ENCODE assay signal across 16 cellular contexts in genomic region chr5:150377964-150378694, GRCh38. TPM values are rescaled to one million over a fixed set of nuclear protein-coding genes. Genes with fewer than 3 reads are reported as not detected.
DNase-seq lines count a peak whose midpoint lies in the region; ATAC-seq, FAIRE-seq and TF ChIP-seq lines count a peak whose summit lies in the region.
"Had no signal": no experiment of that assay in that cellular context is flagged by ENCODE, and none has a peak within 500 bp of the region (broad histone marks: within the 10 kb centered on the region; RNA-seq: fewer than 3 reads in every experiment).

No MANE protein-coding gene starts in this region.

- H3K36me3 ChIP-seq in GM23338 (ENCODE audit: insufficient read depth) (peaks cover 80% of the 10 kb centered on the region), brain microvascular endothelial cell (replicated peaks) (peaks cover 82% of the 10 kb centered on the region), left ventricle myocardium inferior (peaks cover 100% of the 10 kb centered on the region)

- no peaks in the 10 kb centered on the region for H3K79me2 ChIP-seq in GM23338 (replicated peaks; ENCODE audit: insufficient read depth)

- peaks cover 22% of the 10 kb centered on the region for H4K20me1 ChIP-seq in GM23338 (replicated peaks; ENCODE audit: insufficient read depth)

- no peak for TF ChIP-seq POLR2A in H54 (IDR thresholded peaks at IDR 0.05; ENCODE audit: low read depth, low read length)

- no peaks in the 10 kb centered on the region; the same call in 2 of the 3 replicates for H3K9me3 Mint-ChIP-seq in GM23338
- H3K9me3 Mint-ChIP-seq: dendritic cell treated with granulocyte-macrophage colony-stimulating factor and Interleukin-4, amounts not matched to agents 40 ng/mL and 50 ng/mL, for 4 days; stimulated activated naive CD8-positive, alpha-beta T cell treated with anti-CD3 and anti-CD28 coated beads, Interleukin-15, amount 100 ng/mL, for 72 hours had no signal

- TF ChIP-seq CTCF in GM23338 (conservative IDR thresholded peaks at IDR 0.05; ENCODE audit: low read depth in 2 of 2) (no peak), brain microvascular endothelial cell (IDR thresholded peaks at IDR 0.05; ENCODE audit: low read depth, low read length, missing control alignments) (no peak), left ventricle myocardium inferior (IDR thresholded peaks at IDR 0.05; ENCODE audit: borderline replicate concordance) (no peak)

- no peaks in the 10 kb centered on the region for H3K9me3 ChIP-seq in left ventricle myocardium inferior (replicated peaks)
- H3K9me3 ChIP-seq: spleen had no signal

- no peak overlapping the region for H2AFZ ChIP-seq in GM23338

- H3K36me3 Mint-ChIP-seq in GM23338 (ENCODE audit: low read depth): peaks cover 96% of the 10 kb centered on the region

- no peak overlapping the region for H3K4me3 ChIP-seq in GM23338
- no peak overlapping the region for H3K4me3 ChIP-seq in brain microvascular endothelial cell (ENCODE audit: low read depth, low read length)
- no peak overlapping the region for H3K4me3 ChIP-seq in left ventricle myocardium inferior
- H3K4me3 ChIP-seq: spleen had no signal

- no peak overlapping the region for H3K27ac Mint-ChIP-seq in GM23338
- H3K27ac Mint-ChIP-seq: dendritic cell treated with granulocyte-macrophage colony-stimulating factor and Interleukin-4, amounts not matched to agents 40 ng/mL and 50 ng/mL, for 4 days had no signal

- H3K4me1 ChIP-seq in GM23338 (ENCODE audit: insufficient read depth) (no peaks in the 10 kb centered on the region), left ventricle myocardium inferior (no peaks in the 10 kb centered on the region)

- H3K27me3 Mint-ChIP-seq in GM23338 (ENCODE audit: insufficient read depth, low read depth, poor library complexity): peaks cover 6% of the 10 kb centered on the region
- H3K27me3 Mint-ChIP-seq: dendritic cell treated with granulocyte-macrophage colony-stimulating factor and Interleukin-4, amounts not matched to agents 40 ng/mL and 50 ng/mL, for 4 days; stimulated activated naive CD8-positive, alpha-beta T cell treated with anti-CD3 and anti-CD28 coated beads, Interleukin-15, amount 100 ng/mL, for 72 hours had no signal

- H3K9me2 ChIP-seq in GM23338 (ENCODE audit: insufficient read depth): no peaks in the 10 kb centered on the region

- H3K4me1 Mint-ChIP-seq in GM23338: peaks cover 3% of the 10 kb centered on the region; the same call in 1 of the 3 replicates

- intact Hi-C loops in left ventricle myocardium inferior (cut with micrococcal nuclease): no loop called here

- DNase-seq in A172 (ENCODE audit: low spot score) (peak; percentile 82), GM23338 (ENCODE audit: low spot score) (no peak), brain microvascular endothelial cell (peak; percentile 75), left kidney (ENCODE audit: low read depth, low spot score) (peak; percentile 18), H54 (ENCODE audit: insufficient read length, low spot score) (no peak), left ventricle myocardium inferior (no peak), frontal cortex (ENCODE audit: low spot score in 2 of 2) (no peak)
- DNase-seq: COR-L47; H7; SIG-M5; spleen; stimulated activated naive CD8-positive, alpha-beta T cell treated with anti-CD3 and anti-CD28 coated beads, Interleukin-15, amount 100 ng/mL, for 72 hours had no signal

- H3K4me3 Mint-ChIP-seq in GM23338: no peak overlapping the region
- H3K4me3 Mint-ChIP-seq: dendritic cell treated with granulocyte-macrophage colony-stimulating factor and Interleukin-4, amounts not matched to agents 40 ng/mL and 50 ng/mL, for 4 days; stimulated activated naive CD8-positive, alpha-beta T cell treated with anti-CD3 and anti-CD28 coated beads, Interleukin-15, amount 100 ng/mL, for 72 hours had no signal

- ATAC-seq in GM23338: peak; percentile 15; the same call in 1 of the 3 replicates
- ATAC-seq in HG02870 (IDR thresholded peaks at IDR 0.05; ENCODE audit: unreplicated experiment): no peak
- ATAC-seq: stimulated activated naive CD8-positive, alpha-beta T cell treated with anti-CD3 and anti-CD28 coated beads, Interleukin-15, amount 100 ng/mL, for 72 hours had no signal

- no peak overlapping the region for H3K4me2 ChIP-seq in GM23338

- in situ Hi-C loops in brain microvascular endothelial cell (cut with HindIII; ENCODE audit: low pct_ligation_motif_present, low sequenced_read_pairs): no loop called here

- no peak overlapping the region for H3K27ac ChIP-seq in GM23338 (ENCODE audit: low read depth)
- H3K27ac ChIP-seq in brain microvascular endothelial cell: peak overlapping the region; percentile 80
- no peak overlapping the region for H3K27ac ChIP-seq in left ventricle myocardium inferior (replicated peaks)

- FAIRE-seq in H54 (lab: Jason Lieb, UNC) (no peak), frontal cortex (lab: Jason Lieb, UNC) (no peak)
- FAIRE-seq: GM18507, islet of Langerhans had no signal

- no peaks in the 10 kb centered on the region for H3K27me3 ChIP-seq in GM23338 (ENCODE audit: insufficient read depth)
- no peaks in the 10 kb centered on the region for H3K27me3 ChIP-seq in brain microvascular endothelial cell (replicated peaks)
- no peaks in the 10 kb centered on the region for H3K27me3 ChIP-seq in left ventricle myocardium inferior (ENCODE audit: low read depth)
- H3K27me3 ChIP-seq: spleen had no signal

- H3F3A ChIP-seq in GM23338 (replicated peaks; ENCODE audit: low read depth): 0 out of 2 replicates have a peak, but pooled peaks cover 3% of the 10 kb centered on the region

TF ChIP-seq in GM23338, 12 proteins besides CTCF, POLR2A, EP300 and RAD21:
- TF ChIP-seq ZNF331 (CRISPR knock-in tag; IDR thresholded peaks at IDR 0.05; ENCODE audit: low read depth) (no peak), CREB1 (CRISPR knock-in tag; IDR thresholded peaks at IDR 0.05; ENCODE audit: low read depth) (no peak), ZNF114 (CRISPR knock-in tag; IDR thresholded peaks at IDR 0.05) (no peak), ETS1 (IDR thresholded peaks at IDR 0.05) (no peak), JUNB (IDR thresholded peaks at IDR 0.05; ENCODE audit: unreplicated experiment) (no peak), REST (IDR thresholded peaks at IDR 0.05; ENCODE audit: unreplicated experiment) (no peak), NANOG (IDR thresholded peaks at IDR 0.05; ENCODE audit: borderline replicate concordance) (no peak), EZH2 (IDR thresholded peaks at IDR 0.05; ENCODE audit: low read depth, unreplicated experiment) (no peak), STAT1 (IDR thresholded peaks at IDR 0.05; ENCODE audit: unreplicated experiment) (no peak)

RNA-seq across cellular contexts. Expression of gene TCOF1, which starts 20.6 kb away (rescaled TPM):
- total RNA-seq in A172 (2014; rRNA removed; shearing (Covaris generic)): 56.5 and 58.3 TPM in 2 replicates
- 152 and 165 TPM in 2 replicates for total RNA-seq in GM23338 (2014; rRNA removed; shearing (Covaris generic))
- polyA plus RNA-seq in GM23338 (2016; fragmentation: Nextera tagmentation; extraction: Ambion mirVana): 83.4 and 86.8 TPM in 2 replicates
- 19.3 TPM for total RNA-seq in left ventricle myocardium inferior
- total RNA-seq in frontal cortex: 9.4 TPM

RNA-seq across cellular contexts. Expression of gene CD74, which starts 34.6 kb away (rescaled TPM):
- 1.1 TPM in 1 of 2 replicates, not detected in the other for total RNA-seq in A172 (2014; rRNA removed; shearing (Covaris generic))
- 49.8 and 54.8 TPM in 2 replicates for total RNA-seq in GM23338 (2014; rRNA removed; shearing (Covaris generic))
- 98.4 and 105 TPM in 2 replicates for polyA plus RNA-seq in GM23338 (2016; fragmentation: Nextera tagmentation; extraction: Ambion mirVana)
- total RNA-seq in left ventricle myocardium inferior (251 TPM), frontal cortex (3.3 TPM)

Comparison
In these comparisons a context has a peak if more than half of its experiments do, and no peak if none do; other contexts are left out.
1. DNase-seq: peak in A172 (single experiment), brain microvascular endothelial cell (single experiment) and left kidney (single experiment); none in GM23338 (single experiment), H54 (single experiment), left ventricle myocardium inferior (single experiment) and frontal cortex (0 of 2).
2. RNA of gene CD74, which starts 34.6 kb away (total RNA-seq): 251 TPM in left ventricle myocardium inferior (single experiment) and 49.8 to 54.8 TPM in GM23338; 3.3 TPM in frontal cortex (single experiment) and 1.1 TPM in A172; every median in the first group is over 10 times any median in the second.